13 cellular contexts compared by ENCODE assay signal in the genomic region with DNA sequence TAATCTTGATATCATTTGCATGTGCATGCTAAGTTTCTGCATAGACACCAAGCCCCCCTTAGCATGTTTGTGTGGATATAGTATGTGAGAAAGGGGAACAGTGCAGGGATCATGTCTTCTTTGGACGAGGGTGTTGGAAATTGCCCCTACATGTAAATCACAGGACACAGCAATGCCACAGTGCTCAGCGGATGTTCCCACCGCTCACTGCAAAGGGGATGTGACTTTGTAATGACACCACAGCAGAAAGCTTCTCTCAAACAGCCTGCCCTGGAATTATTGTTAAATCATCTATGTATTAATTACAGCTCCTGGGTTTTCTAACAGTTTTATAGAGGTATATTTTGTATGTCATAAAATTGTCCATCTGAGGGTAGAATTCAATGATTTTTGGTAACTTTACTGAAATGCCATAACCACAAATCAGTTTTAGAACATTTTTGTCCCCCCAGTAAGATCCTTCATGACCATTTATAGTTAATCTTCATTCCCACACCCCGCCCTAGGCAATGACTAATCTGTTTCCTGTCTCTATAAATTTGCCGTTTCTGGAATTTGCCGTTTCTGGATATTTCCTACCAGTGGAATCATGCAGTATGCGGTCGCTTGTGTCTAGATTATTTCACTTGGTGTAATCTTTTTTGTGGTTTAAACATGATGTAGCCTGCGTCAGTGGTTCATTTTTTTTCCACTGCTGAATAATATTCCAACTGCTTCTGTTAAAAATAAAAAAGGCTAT.
A peak's percentile ranks its signal among the peaks of the same experiment; 100 is the strongest.
DNase-seq lines count a peak whose midpoint lies in the region; TF ChIP-seq lines count a peak whose summit lies in the region.
"Had no signal": no experiment of that assay in that cellular context is flagged by ENCODE, and none has a peak within 500 bp of the region (broad histone marks: within the 10 kb centered on the region; RNA-seq: fewer than 3 reads in every experiment).

No MANE protein-coding gene starts in this region.

- BruUV-seq in mammary epithelial cell (replicated peaks; lab: Mats Ljungman, UMichigan): TSS peak; percentile 39

- H3K4me1 Mint-ChIP-seq in mesothelial cell of epicardium (peaks cover 32% of the 10 kb centered on the region), CD14-positive monocyte (no peaks in the 10 kb centered on the region)

- no peaks in the 10 kb centered on the region for H3K79me2 ChIP-seq in mammary epithelial cell (ENCODE audit: insufficient read depth, low read length)

- DNase-seq in AG09319 (ENCODE audit: extremely low read depth, low read depth) (peak; percentile 51), LHCN-M2 (ENCODE audit: low read depth) (peak; percentile 94), mammary epithelial cell (peak; percentile 83), mesothelial cell of epicardium (ENCODE audit: low spot score in 2 of 2, unreplicated experiment in 2 of 2) (no peak), GOT3 (lab: John Stamatoyannopoulos, UW) (no peak), NCI-H510A treated with DMSO at 0.1 percent for 48 hours (lab: John Stamatoyannopoulos, UW) (no peak), CD14-positive monocyte (ENCODE audit: low spot score) (no peak), testis (no peak)
- DNase-seq: activated CD8-positive, alpha-beta memory T cell treated with anti-CD3 and anti-CD28 coated beads, Interleukin-2, amount 50 U/mL, for 4 hours; anterior cingulate cortex; NCI-H2171; small intestine had no signal

- no peak overlapping the region for H3K9ac ChIP-seq in mammary epithelial cell (ENCODE audit: insufficient read depth, low read length)

- peak overlapping the region; percentile 66 for H3K4me2 ChIP-seq in mammary epithelial cell (ENCODE audit: insufficient read depth, low read depth, low read length)

- H3K4me3 Mint-ChIP-seq in mesothelial cell of epicardium (no peak overlapping the region), CD14-positive monocyte (no peak overlapping the region)

- H3K27ac ChIP-seq in mammary epithelial cell (ENCODE audit: insufficient read depth, low read depth, low read length): peak overlapping the region; percentile 91
- H3K27ac ChIP-seq in testis: no peak overlapping the region

- H3K4me3 ChIP-seq in mammary epithelial cell (replicated peaks in 1 of 3; ENCODE audit: insufficient read depth in 1 of 3, low read depth in 2 of 3, low read length in 3 of 3) (peak overlapping the region in 1 of 3 experiments; percentile 9), testis (no peak overlapping the region)
- H3K4me3 ChIP-seq: K562 had no signal

- H3K36me3 ChIP-seq in mammary epithelial cell (ENCODE audit: insufficient read depth, low read length) (no peaks in the 10 kb centered on the region), testis (ENCODE audit: low read depth, missing control alignments) (no peaks in the 10 kb centered on the region)

- CTCF ChIA-PET in mammary epithelial cell (lab: Charles Lee; ENCODE audit: low non-redundant PET): no interaction called here

- 36% methylated on average over 9 of the region's 9 CpGs for WGBS in mammary epithelial cell (ENCODE audit: low coverage, missing lambda C conversion rate)
- 73 to 82% methylated on average over 9 of the region's 9 CpGs for whole genome bisulfite sequencing in testis, 2 donors

- no peak for TF ChIP-seq POLR2A in testis (IDR thresholded peaks at IDR 0.05)

- no peaks in the 10 kb centered on the region for H3K27me3 ChIP-seq in mammary epithelial cell (ENCODE audit: insufficient read depth, low read length)
- H3K27me3 ChIP-seq in testis: no peaks in the 10 kb centered on the region

- H3K9me3 Mint-ChIP-seq in mesothelial cell of epicardium (no peaks in the 10 kb centered on the region), CD14-positive monocyte (peaks cover 0 to 3% (median 0%) of the 10 kb centered on the region in 7 donors)

- no peaks in the 10 kb centered on the region for H4K20me1 ChIP-seq in mammary epithelial cell (ENCODE audit: insufficient read depth, low read length)

- TF ChIP-seq CTCF in AG09319 (IDR thresholded peaks at IDR 0.05; ENCODE audit: low read depth, low read length): no peak
- TF ChIP-seq CTCF in mammary epithelial cell (conservative IDR thresholded peaks at IDR 0.05 in 1 of 2, IDR thresholded peaks at IDR 0.05 in 1 of 2; ENCODE audit: extremely low read depth in 1 of 2, insufficient read depth in 1 of 2, low read depth in 1 of 2, low read length in 2 of 2): no peak
- no peak for TF ChIP-seq CTCF in mesothelial cell of epicardium (IDR thresholded peaks at IDR 0.05; ENCODE audit: unreplicated experiment)
- TF ChIP-seq CTCF in CD14-positive monocyte (IDR thresholded peaks at IDR 0.05): no peak
- no peak for TF ChIP-seq CTCF in testis (IDR thresholded peaks at IDR 0.05)

- no peaks in the 10 kb centered on the region for H3K36me3 Mint-ChIP-seq in mesothelial cell of epicardium
- no peaks in the 10 kb centered on the region for H3K36me3 Mint-ChIP-seq in CD14-positive monocyte

- in situ Hi-C loops in mammary epithelial cell (cut with MboI; ENCODE audit: low sequenced_read_pairs in 2 of 2): no loop called here

- dilution Hi-C loops in mammary epithelial cell (cut with HindIII; ENCODE audit: low sequenced_read_pairs): loop anchor here (5.0 kb wide), 1 partner anchor 69 kb away; no protein-coding TSS in a partner anchor

- no peaks in the 10 kb centered on the region for H3K9me3 ChIP-seq in mammary epithelial cell (replicated peaks; ENCODE audit: insufficient read depth, low read length)
- no peaks in the 10 kb centered on the region for H3K9me3 ChIP-seq in testis

- H3K4me1 ChIP-seq in mammary epithelial cell (ENCODE audit: insufficient read depth, low read length) (peaks cover 43% of the 10 kb centered on the region), testis (no peaks in the 10 kb centered on the region)

- H2AFZ ChIP-seq in mammary epithelial cell (ENCODE audit: low read depth, low read length): no peak overlapping the region

- peak overlapping the region; percentile 35 for H3K27ac Mint-ChIP-seq in mesothelial cell of epicardium
- H3K27ac Mint-ChIP-seq in CD14-positive monocyte: no peak overlapping the region

- intact Hi-C loops in mammary epithelial cell (cut with micrococcal nuclease): loop anchor here (1.0 to 2.0 kb wide), 3 partner anchors 56 to 173 kb away; no protein-coding TSS in a partner anchor
- intact Hi-C loops in CD14-positive monocyte (cut with micrococcal nuclease): no loop called here
- intact Hi-C loops in testis (cut with DNase I; ENCODE audit: low total_unique reads): no loop called here

- H3K27me3 Mint-ChIP-seq in mesothelial cell of epicardium (ENCODE audit: low read depth): no peaks in the 10 kb centered on the region
- no peaks in the 10 kb centered on the region for H3K27me3 Mint-ChIP-seq in CD14-positive monocyte (ENCODE audit: low read depth in 3 of 3)

Comparison
In these comparisons a context has a peak if more than half of its experiments do, and no peak if none do; other contexts are left out.
1. DNase-seq: peak in AG09319 (single experiment), LHCN-M2 (single experiment) and mammary epithelial cell (single experiment); none in mesothelial cell of epicardium (0 of 2), GOT3 (single experiment), NCI-H510A treated with DMSO at 0.1 percent for 48 hours (single experiment), CD14-positive monocyte (single experiment) and testis (single experiment).